ENCODE assay signal across 26 cellular contexts in the genomic region with DNA sequence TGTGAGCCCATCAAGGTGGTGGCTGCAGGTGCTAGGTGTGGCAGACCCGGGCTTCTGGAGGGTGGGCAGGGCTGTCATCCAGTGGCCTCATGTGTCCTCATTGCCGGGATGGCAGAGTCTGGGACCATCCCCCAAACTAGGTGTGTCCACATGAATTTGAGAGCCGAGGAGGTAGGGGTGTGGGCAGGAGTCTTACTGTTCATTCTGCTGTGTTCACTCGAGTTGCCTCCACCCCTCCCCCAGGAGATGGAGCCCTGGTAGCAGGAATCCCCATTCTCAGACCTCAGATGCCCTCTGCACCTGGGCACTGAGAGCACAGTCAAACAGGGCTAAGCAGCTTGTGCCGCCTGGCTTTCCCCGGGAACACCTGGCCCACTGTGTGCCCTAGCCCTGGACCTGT. TPM values are rescaled to one million over a fixed set of nuclear protein-coding genes. Genes with fewer than 3 reads are reported as not detected.
DNase-seq lines count a peak whose midpoint lies in the region; ATAC-seq, FAIRE-seq and TF ChIP-seq lines count a peak whose summit lies in the region.
"Had no signal": no experiment of that assay in that cellular context is flagged by ENCODE, and none has a peak within 500 bp of the region (broad histone marks: within the 10 kb centered on the region; RNA-seq: fewer than 3 reads in every experiment).

No MANE protein-coding gene starts in this region.

- FAIRE-seq in HepG2 (lab: Jason Lieb, UNC): no peak
- FAIRE-seq: GM12892, RCC 7860, urothelium cell line had no signal

- intact Hi-C loops in HepG2 (cut with micrococcal nuclease; ENCODE audit: unreplicated experiment): no loop called here

- no peak overlapping the region for H3K9ac ChIP-seq in liver (ENCODE audit: low read depth in 1 of 2, low read length in 2 of 2)
- no peak overlapping the region for H3K9ac ChIP-seq in HepG2 (ENCODE audit: insufficient read depth, low read depth, low read length)

- ATAC-seq in HepG2: no peak
- no peak for ATAC-seq in GM18511 (IDR thresholded peaks at IDR 0.05; ENCODE audit: unreplicated experiment)
- ATAC-seq: activated CD4-positive, CD25-positive, alpha-beta regulatory T cell treated with anti-CD3 and anti-CD28 coated beads, Interleukin-2, amount 50 U/mL, for 24 hours; HCT116 had no signal

- CTCF ChIA-PET in HepG2 (lab: Yijun Ruan, JAX; ENCODE audit: low intra/inter-chr PET ratio, low total read pairs): no interaction called here

- H2AFZ ChIP-seq in HepG2 (ENCODE audit: low read length): no peak overlapping the region

- no peak overlapping the region for H3K4me2 ChIP-seq in HepG2 (ENCODE audit: low read depth, low read length)

- peaks cover 5% of the 10 kb centered on the region for H3K79me2 ChIP-seq in HepG2 (ENCODE audit: insufficient read depth, low read length)

- H3K27ac ChIP-seq in liver (ENCODE audit: low read depth in 1 of 2, low read length in 2 of 2): no peak overlapping the region
- no peak overlapping the region for H3K27ac ChIP-seq in HepG2 (ENCODE audit: extremely low read length, insufficient read depth, low read length)
- H3K27ac ChIP-seq: coronary artery, SK-N-MC, thoracic aorta had no signal

- no peak overlapping the region for H3K4me3 ChIP-seq in liver (ENCODE audit: low read depth in 1 of 3, low read length in 3 of 3)
- H3K4me3 ChIP-seq in HepG2 (replicated peaks in 1 of 3; ENCODE audit: insufficient read depth in 1 of 3, low read depth in 2 of 3, low read length in 3 of 3): no peak overlapping the region
- H3K4me3 ChIP-seq: coronary artery, SK-N-MC, skin epidermis, thoracic aorta had no signal

- POLR2A ChIA-PET in HepG2 (lab: Yijun Ruan, JAX): no interaction called here

- 59% methylated on average over 6 of the region's 6 CpGs for WGBS in liver
- WGBS in HepG2 (ENCODE audit: low lambda C conversion rate): 100% methylated on average over 2 of the region's 6 CpGs

- DNase-seq in HepG2 (ENCODE audit: low spot score) (no peak), NCI-H510A (lab: John Stamatoyannopoulos, UW) (peak; percentile 82), ecto neural progenitor cell (ENCODE audit: low spot score) (peak; percentile 30), KBM-7 (no peak), putamen (ENCODE audit: low spot score) (no peak)
- DNase-seq: ACHN; activated CD4-positive, alpha-beta T cell treated with anti-CD3 and anti-CD28 coated beads, Interleukin-2, amount 50 U/mL, for 48 hours; activated naive CD4-positive, alpha-beta T cell treated with Interleukin-2 at 50 U/mL for 16 hours; activated T-cell treated with anti-CD3 and anti-CD28 coated beads, Interleukin-2, amount 50 U/mL, for 72 hours; effector memory CD4-positive, alpha-beta T cell; hypothalamus; NCI-H1694 treated with DMSO at 0.1 percent for 48 hours; NCI-H2227 treated with DMSO at 0.1 percent for 48 hours; NCI-H69; retina had no signal

- H3K36me3 ChIP-seq in liver (ENCODE audit: control insufficient read depth in 4 of 4, insufficient read depth in 3 of 4, low read depth in 1 of 4, low read length in 3 of 4): peaks cover 18 to 56% (median 43%) of the 10 kb centered on the region in 4 donors
- H3K36me3 ChIP-seq in HepG2 (replicated peaks in 1 of 2; ENCODE audit: control insufficient read depth in 1 of 2, insufficient read depth in 2 of 2, low read length in 2 of 2): peaks cover 27 to 75% of the 10 kb centered on the region in 2 experiments

- H3K9me3 ChIP-seq in liver (ENCODE audit: control insufficient read depth in 4 of 4, low read length in 3 of 4) (no peaks in the 10 kb centered on the region), HepG2 (ENCODE audit: low read length) (no peaks in the 10 kb centered on the region)
- H3K9me3 ChIP-seq: thoracic aorta had no signal

- H3K27me3 ChIP-seq in liver (ENCODE audit: control insufficient read depth in 4 of 4, insufficient read depth in 4 of 4, low read length in 3 of 4) (no peaks in the 10 kb centered on the region), HepG2 (ENCODE audit: control insufficient read depth in 1 of 2, insufficient read depth in 2 of 2, low read length in 2 of 2) (no peaks in the 10 kb centered on the region; a peak in 1 of 5 replicates)

- peaks cover 4% of the 10 kb centered on the region for H4K20me1 ChIP-seq in HepG2 (ENCODE audit: insufficient read depth, low read length)

- no TSS peak for BruUV-seq in HepG2 (replicated peaks; lab: Mats Ljungman, UMichigan)

- in situ Hi-C loops in HepG2 (cut with HindIII; ENCODE audit: extremely low pct_ligation_motif_present, low pct_unique_long_range_greater_than_20kb) (no loop called here), KBM-7 (cut with MboI; ENCODE audit: low pct_unique_long_range_greater_than_20kb, low sequenced_read_pairs) (no loop called here)

- H3K4me1 ChIP-seq in liver (ENCODE audit: control insufficient read depth in 4 of 4, insufficient read depth in 4 of 4, low read length in 3 of 4) (peaks cover 12 to 47% (median 25%) of the 10 kb centered on the region in 4 donors), HepG2 (ENCODE audit: insufficient read depth, low read length) (no peaks in the 10 kb centered on the region)

- no peak for TF ChIP-seq POLR2A in HepG2 (IDR thresholded peaks at IDR 0.05; ENCODE audit: insufficient read depth in 1 of 2, low read depth in 2 of 2, low read length in 2 of 2)

- no peak for TF ChIP-seq RAD21 in liver (IDR thresholded peaks at IDR 0.05)
- TF ChIP-seq RAD21 in HepG2 (CRISPR knock-in tag; IDR thresholded peaks at IDR 0.05): no peak

- TF ChIP-seq CTCF in liver (IDR thresholded peaks at IDR 0.05; ENCODE audit: low read depth, low read length, missing input control) (no peak), HepG2 (CRISPR knock-in tag; IDR thresholded peaks at IDR 0.05) (no peak)

- no peak for TF ChIP-seq EP300 in HepG2 (IDR thresholded peaks at IDR 0.05; ENCODE audit: low read depth in 2 of 2, low read length in 2 of 2)
- no peak for TF ChIP-seq EP300 in HepG2 (CRISPR knock-in tag; IDR thresholded peaks at IDR 0.05; ENCODE audit: borderline replicate concordance)

TF ChIP-seq in liver, 16 proteins besides CTCF, POLR2A, EP300 and RAD21:
- TF ChIP-seq RXRA (IDR thresholded peaks at IDR 0.05) (peak; percentile 49 to 62), HNF4A (conservative IDR thresholded peaks at IDR 0.05) (peak in 1 of 2 donors; percentile 25), YY1 (IDR thresholded peaks at IDR 0.05) (no peak)

TF ChIP-seq in HepG2, 621 proteins besides CTCF, POLR2A, EP300 and RAD21 (continues in another document):
- no peak for TF ChIP-seq ZNF12 (CRISPR knock-in tag; IDR thresholded peaks at IDR 0.05)
- TF ChIP-seq ZNF83 (CRISPR knock-in tag; IDR thresholded peaks at IDR 0.05; ENCODE audit: borderline replicate concordance): no peak
- TF ChIP-seq, protein P1, sequence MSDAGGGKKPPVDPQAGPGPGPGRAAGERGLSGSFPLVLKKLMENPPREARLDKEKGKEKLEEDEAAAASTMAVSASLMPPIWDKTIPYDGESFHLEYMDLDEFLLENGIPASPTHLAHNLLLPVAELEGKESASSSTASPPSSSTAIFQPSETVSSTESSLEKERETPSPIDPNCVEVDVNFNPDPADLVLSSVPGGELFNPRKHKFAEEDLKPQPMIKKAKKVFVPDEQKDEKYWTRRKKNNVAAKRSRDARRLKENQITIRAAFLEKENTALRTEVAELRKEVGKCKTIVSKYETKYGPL (CRISPR knock-in tag; IDR thresholded peaks at IDR 0.05): no peak
- no peak for TF ChIP-seq ZNF567 (CRISPR knock-in tag; IDR thresholded peaks at IDR 0.05; ENCODE audit: borderline replicate concordance)
- TF ChIP-seq ZNF251 (CRISPR knock-in tag; IDR thresholded peaks at IDR 0.05): no peak
- no peak for TF ChIP-seq TARDBP (CRISPR knock-in tag; IDR thresholded peaks at IDR 0.05)
- no peak for TF ChIP-seq ZNF263 (CRISPR knock-in tag; IDR thresholded peaks at IDR 0.05)
- TF ChIP-seq ZNF670 (CRISPR knock-in tag; IDR thresholded peaks at IDR 0.05; ENCODE audit: borderline replicate concordance): no peak
- TF ChIP-seq, protein P2, sequence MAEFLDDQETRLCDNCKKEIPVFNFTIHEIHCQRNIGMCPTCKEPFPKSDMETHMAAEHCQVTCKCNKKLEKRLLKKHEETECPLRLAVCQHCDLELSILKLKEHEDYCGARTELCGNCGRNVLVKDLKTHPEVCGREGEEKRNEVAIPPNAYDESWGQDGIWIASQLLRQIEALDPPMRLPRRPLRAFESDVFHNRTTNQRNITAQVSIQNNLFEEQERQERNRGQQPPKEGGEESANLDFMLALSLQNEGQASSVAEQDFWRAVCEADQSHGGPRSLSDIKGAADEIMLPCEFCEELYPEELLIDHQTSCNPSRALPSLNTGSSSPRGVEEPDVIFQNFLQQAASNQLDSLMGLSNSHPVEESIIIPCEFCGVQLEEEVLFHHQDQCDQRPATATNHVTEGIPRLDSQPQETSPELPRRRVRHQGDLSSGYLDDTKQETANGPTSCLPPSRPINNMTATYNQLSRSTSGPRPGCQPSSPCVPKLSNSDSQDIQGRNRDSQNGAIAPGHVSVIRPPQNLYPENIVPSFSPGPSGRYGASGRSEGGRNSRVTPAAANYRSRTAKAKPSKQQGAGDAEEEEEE (CRISPR knock-in tag; IDR thresholded peaks at IDR 0.05; ENCODE audit: borderline replicate concordance): no peak

RNA-seq across cellular contexts. Expression of a gene that starts 22.4 kb away (rescaled TPM):
- total RNA-seq in liver: 10 to 100 TPM; 19.0 to 34.1 TPM
- 10 to 100 TPM; 21.2 to 40.5 TPM for polyA plus RNA-seq in liver
- 18.5 and 19.0 TPM in 2 replicates for total RNA-seq in HepG2 (2016; rRNA removed; fragmentation: Illumina TruSeq; extraction: Trizol)
- total RNA-seq in HepG2 (2016; cell fraction: cytosol; rRNA removed; fragmentation: Illumina TruSeq; extraction: Trizol; ENCODE audit: low read depth): 5.5 and 6.3 TPM in 2 replicates
- total RNA-seq in HepG2 (2016; cell fraction: insoluble cytoplasmic fraction; rRNA removed; fragmentation: Illumina TruSeq; extraction: Trizol): 18.9 and 19.7 TPM in 2 replicates
- total RNA-seq in HepG2 (2016; cell fraction: membrane; rRNA removed; fragmentation: Illumina TruSeq; extraction: Trizol): 12.5 and 13.8 TPM in 2 replicates
- 20.9 and 21.0 TPM in 2 replicates for total RNA-seq in HepG2 (2016; cell fraction: nucleus; rRNA removed; fragmentation: Illumina TruSeq; extraction: Trizol)
- 23.2 and 27.0 TPM in 2 replicates for polyA plus RNA-seq in HepG2 (2011; rRNA removed)
- polyA plus RNA-seq in HepG2 (2011; cell fraction: cytosol; rRNA removed): 24.7 and 25.6 TPM in 2 replicates
- polyA plus RNA-seq in HepG2 (2011; cell fraction: nucleus; rRNA removed): 81.1 and 85.3 TPM in 2 replicates
- 18.2 and 22.0 TPM in 2 replicates for polyA plus RNA-seq in HepG2 (2012)
- 5.1 and 5.8 TPM in 2 replicates for polyA plus RNA-seq in HepG2 (2016; cell fraction: cytosol; fragmentation: Illumina TruSeq; extraction: Trizol; ENCODE audit: low read depth)
- polyA plus RNA-seq in HepG2 (2016; cell fraction: insoluble cytoplasmic fraction; fragmentation: Illumina TruSeq; extraction: Trizol; ENCODE audit: low read depth): 18.8 and 20.5 TPM in 2 replicates
- 10.7 and 10.9 TPM in 2 replicates for polyA plus RNA-seq in HepG2 (2016; cell fraction: membrane; fragmentation: Illumina TruSeq; extraction: Trizol; ENCODE audit: low read depth)
- 43.2 and 44.7 TPM in 2 replicates for polyA plus RNA-seq in HepG2 (2016; cell fraction: nucleus; fragmentation: Illumina TruSeq; extraction: Trizol; ENCODE audit: insufficient read depth, low read depth)
- polyA minus RNA-seq in HepG2 (2011; rRNA and poly(A)+ RNA removed; ENCODE audit: low replicate concordance): 19.3 and 20.3 TPM in 2 replicates
- polyA minus RNA-seq in HepG2 (2011; cell fraction: cytosol; rRNA and poly(A)+ RNA removed): 4.0 and 5.5 TPM in 2 replicates
- polyA minus RNA-seq in HepG2 (2011; cell fraction: nucleus; rRNA and poly(A)+ RNA removed): 19.4 and 22.9 TPM in 2 replicates

Comparison
In these comparisons a context has a peak if more than half of its experiments do, and no peak if none do; other contexts are left out.
1. DNase-seq: peak in NCI-H510A (single experiment) and ecto neural progenitor cell (single experiment); none in HepG2 (single experiment), KBM-7 (single experiment) and putamen (single experiment).